ENCODE assay signal across 15 cellular contexts in genomic region chr22:32810241-32811133, GRCh38.
DNase-seq lines count a peak whose midpoint lies in the region; ATAC-seq and TF ChIP-seq lines count a peak whose summit lies in the region.
"Had no signal": no experiment of that assay in that cellular context is flagged by ENCODE, and none has a peak within 500 bp of the region (broad histone marks: within the 10 kb centered on the region; RNA-seq: fewer than 3 reads in every experiment).

No MANE protein-coding gene starts in this region.

- no peaks in the 10 kb centered on the region for H3K9me3 Mint-ChIP-seq in nephron progenitor cell
- no peaks in the 10 kb centered on the region for H3K9me3 Mint-ChIP-seq in stimulated activated memory B cell treated with anti-CD40 and anti-IgM and Interleukin-4, amounts not matched to agents 10 μg/mL and 1 μg/mL and 100 μg/mL, for 72 hours
- H3K9me3 Mint-ChIP-seq: activated CD4-positive, alpha-beta memory T cell treated with anti-CD3 and anti-CD28 coated beads for 36 hours; brain had no signal

- no peaks in the 10 kb centered on the region for H3K36me3 Mint-ChIP-seq in nephron progenitor cell (ENCODE audit: low read depth)
- H3K36me3 Mint-ChIP-seq in stimulated activated memory B cell treated with anti-CD40 and anti-IgM and Interleukin-4, amounts not matched to agents 10 μg/mL and 1 μg/mL and 100 μg/mL, for 72 hours = no peaks in the 10 kb centered on the region
- H3K36me3 Mint-ChIP-seq: activated CD4-positive, alpha-beta memory T cell treated with anti-CD3 and anti-CD28 coated beads for 36 hours had no signal

- H3K4me1 Mint-ChIP-seq in nephron progenitor cell = peaks cover 21% of the 10 kb centered on the region
- H3K4me1 Mint-ChIP-seq in stimulated activated memory B cell treated with anti-CD40 and anti-IgM and Interleukin-4, amounts not matched to agents 10 μg/mL and 1 μg/mL and 100 μg/mL, for 72 hours = no peaks in the 10 kb centered on the region

- peak overlapping the region; percentile 55 for H3K27ac Mint-ChIP-seq in nephron progenitor cell
- no peak overlapping the region for H3K27ac Mint-ChIP-seq in stimulated activated memory B cell treated with anti-CD40 and anti-IgM and Interleukin-4, amounts not matched to agents 10 μg/mL and 1 μg/mL and 100 μg/mL, for 72 hours
- H3K27ac Mint-ChIP-seq: activated CD4-positive, alpha-beta memory T cell treated with anti-CD3 and anti-CD28 coated beads for 36 hours had no signal

- peak; percentile 42 for DNase-seq in ELF-1 (ENCODE audit: low read depth, low spot score)
- DNase-seq in NCI-H510A (lab: John Stamatoyannopoulos, UW) = peak; percentile 16
- peak; percentile 68 for DNase-seq in choroid plexus epithelial cell (ENCODE audit: low read depth)
- no peak for DNase-seq in nephron progenitor cell
- DNase-seq in GM19240 (ENCODE audit: insufficient read length, low spot score) = no peak
- no peak for DNase-seq in NCI-H2196 treated with DMSO at 0.1 percent for 48 hours (lab: John Stamatoyannopoulos, UW; ENCODE audit: unreplicated experiment)
- DNase-seq: activated CD4-positive, alpha-beta memory T cell treated with anti-CD3 and anti-CD28 coated beads for 36 hours; DMS79; HCEC 1CT; RPMI8226; stimulated activated CD4-positive, alpha-beta T cell treated with anti-CD3 and anti-CD28 coated beads, Interleukin-4, amount 100 ng/mL, for 4 hours; stimulated activated naive CD4-positive, alpha-beta T cell had no signal

- TF ChIP-seq CTCF in choroid plexus epithelial cell (conservative IDR thresholded peaks at IDR 0.05; ENCODE audit: low read depth, low read length) = no peak
- no peak for TF ChIP-seq CTCF in nephron progenitor cell (IDR thresholded peaks at IDR 0.05)

- H3K27me3 Mint-ChIP-seq in nephron progenitor cell (ENCODE audit: low read depth, poor library complexity) = peaks cover 34% of the 10 kb centered on the region
- H3K27me3 Mint-ChIP-seq in stimulated activated memory B cell treated with anti-CD40 and anti-IgM and Interleukin-4, amounts not matched to agents 10 μg/mL and 1 μg/mL and 100 μg/mL, for 72 hours = peaks cover 20% of the 10 kb centered on the region

- H3K4me3 ChIP-seq in choroid plexus epithelial cell (ENCODE audit: low read depth, low read length) = no peak overlapping the region

- peak overlapping the region; percentile 24 for H3K4me3 Mint-ChIP-seq in nephron progenitor cell
- no peak overlapping the region for H3K4me3 Mint-ChIP-seq in stimulated activated memory B cell treated with anti-CD40 and anti-IgM and Interleukin-4, amounts not matched to agents 10 μg/mL and 1 μg/mL and 100 μg/mL, for 72 hours
- H3K4me3 Mint-ChIP-seq: activated CD4-positive, alpha-beta memory T cell treated with anti-CD3 and anti-CD28 coated beads for 36 hours had no signal

- ATAC-seq in stimulated activated memory B cell treated with anti-CD40 and anti-IgM and Interleukin-4, amounts not matched to agents 10 μg/mL and 1 μg/mL and 100 μg/mL, for 72 hours = no peak
- ATAC-seq in HG03097 (IDR thresholded peaks at IDR 0.05; ENCODE audit: low FRiP score, unreplicated experiment) = no peak

Comparison
In these comparisons a context has a peak if more than half of its experiments do, and no peak if none do; other contexts are left out.
1. DNase-seq: peak in ELF-1 (single experiment), NCI-H510A (single experiment) and choroid plexus epithelial cell (single experiment); none in nephron progenitor cell (single experiment), GM19240 (single experiment) and NCI-H2196 treated with DMSO at 0.1 percent for 48 hours (single experiment).